15 cellular contexts compared by ENCODE assay signal in the genomic region with DNA sequence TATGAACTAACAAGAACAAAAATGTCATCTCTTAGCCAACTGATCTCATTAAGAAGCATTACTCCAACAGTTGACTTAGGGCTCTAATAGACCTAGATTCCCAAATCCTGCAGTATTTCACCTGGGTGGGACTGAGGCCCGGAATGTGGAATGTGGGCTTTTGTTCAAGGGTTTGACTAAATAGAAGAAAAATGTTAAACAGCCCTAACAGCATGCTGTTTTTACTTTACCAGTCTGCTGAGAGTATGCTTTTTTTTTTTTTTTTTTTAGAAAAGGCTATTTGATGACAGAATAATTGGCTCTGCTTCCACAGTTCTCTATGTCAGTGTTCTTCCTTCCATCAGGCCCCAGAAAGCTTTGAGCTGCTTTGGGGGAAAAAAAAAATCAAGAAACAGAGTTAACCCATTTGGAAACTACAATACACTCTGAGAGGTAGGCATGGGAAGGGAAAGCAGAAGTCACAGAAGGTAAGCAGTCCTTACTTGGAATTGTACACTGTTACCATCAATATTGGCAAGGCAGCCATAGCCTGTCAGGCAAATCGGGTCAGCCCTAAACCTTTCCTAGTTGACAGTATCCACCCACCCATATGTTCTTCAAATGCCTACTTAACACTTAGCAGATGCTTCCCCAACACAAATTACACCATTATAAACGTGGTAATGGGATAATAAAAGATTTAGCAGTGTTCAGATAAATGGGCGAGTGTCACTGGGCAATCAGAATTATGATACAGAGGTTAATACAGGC.
DNase-seq lines count a peak whose midpoint lies in the region; ATAC-seq and TF ChIP-seq lines count a peak whose summit lies in the region.
"Had no signal": no experiment of that assay in that cellular context is flagged by ENCODE, and none has a peak within 500 bp of the region (broad histone marks: within the 10 kb centered on the region; RNA-seq: fewer than 3 reads in every experiment).

No MANE protein-coding gene starts in this region.

- H3K27ac ChIP-seq in neuronal stem cell (replicated peaks; ENCODE audit: low read length) (peak overlapping the region; percentile 57), psoas muscle (no peak overlapping the region)
- H3K27ac ChIP-seq: BLaER1 treated with 17β-estradiol and CSF1 and Interleukin-3, amounts not matched to agents 10 nM and 100 nM; PC-9 had no signal

- H3K9me3 Mint-ChIP-seq in WTC11: no peaks in the 10 kb centered on the region

- no peak overlapping the region for H3K18ac ChIP-seq in neuronal stem cell (ENCODE audit: low read length)

- no peak overlapping the region for H2AK5ac ChIP-seq in neuronal stem cell (ENCODE audit: low read depth, low read length)

- no peak overlapping the region for H3K4me3 Mint-ChIP-seq in WTC11
- H3K4me3 Mint-ChIP-seq: IgD-negative memory B cell; T-helper 1 cell treated with Interleukin-12 subunit alpha and Interleukin-12 subunit beta and Interleukin-4 antibody, amounts not matched to agents 30 μg/mL and 1 μg/mL, for 36 hours had no signal

- H3K36me3 Mint-ChIP-seq in WTC11: no peaks in the 10 kb centered on the region

- no peak overlapping the region for H2BK5ac ChIP-seq in neuronal stem cell (ENCODE audit: low read length)

- no CpG with 5 or more reads among the region's 4 CpGs for WGBS in neuronal stem cell (ENCODE audit: extremely low coverage in 2 of 2, insufficient read length in 2 of 2, insufficient replicate concordance in 1 of 2), 2 donors
- WGBS in psoas muscle, 3 donors: 40 to 46% (median 44%) methylated on average over 4 of the region's 4 CpGs

- H4K91ac ChIP-seq in neuronal stem cell (ENCODE audit: low read depth, low read length, poor library complexity): no peak overlapping the region

- H3K4me1 Mint-ChIP-seq in WTC11: peaks cover 2% of the 10 kb centered on the region; the same call in 1 of the 2 replicates

- H3K4me1 ChIP-seq in neuronal stem cell (ENCODE audit: control insufficient read depth in 2 of 2, insufficient read depth in 1 of 2, low read depth in 1 of 2, low read length in 2 of 2): peaks cover 0 to 3% of the 10 kb centered on the region in 2 donors
- H3K4me1 ChIP-seq in psoas muscle: no peaks in the 10 kb centered on the region

- POLR2A ChIA-PET in WTC11 (lab: Charles Lee): interaction anchor here (0.7 kb wide), 1 partner anchor 45 kb away, joined by 3 read pairs; no protein-coding TSS in a partner anchor

- H3K36me3 ChIP-seq in neuronal stem cell (replicated peaks in 1 of 2; ENCODE audit: control insufficient read depth in 2 of 2, insufficient read depth in 2 of 2, low read length in 2 of 2) (no peaks in the 10 kb centered on the region), psoas muscle (ENCODE audit: insufficient read depth in 1 of 2, low read depth in 1 of 2) (no peaks in the 10 kb centered on the region)
- H3K36me3 ChIP-seq: BLaER1 treated with 17β-estradiol and CSF1 and Interleukin-3, amounts not matched to agents 10 nM and 100 nM had no signal

- TF ChIP-seq CTCF in WTC11 (IDR thresholded peaks at IDR 0.05): no peak
- no peak for TF ChIP-seq CTCF in psoas muscle (IDR thresholded peaks at IDR 0.05)

- no peak overlapping the region for H3K9ac ChIP-seq in neuronal stem cell (ENCODE audit: low read depth, low read length, poor library complexity)
- H3K9ac ChIP-seq: BLaER1 treated with 17β-estradiol and CSF1 and Interleukin-3, amounts not matched to agents 10 nM and 100 nM had no signal

- no peaks in the 10 kb centered on the region for H3K27me3 Mint-ChIP-seq in WTC11 (ENCODE audit: low read depth)
- H3K27me3 Mint-ChIP-seq: IgD-negative memory B cell had no signal

- H3K27me3 ChIP-seq in neuronal stem cell (ENCODE audit: control insufficient read depth in 3 of 3, insufficient read depth in 3 of 3, low read depth in 1 of 3, low read length in 3 of 3) (no peaks in the 10 kb centered on the region), psoas muscle (ENCODE audit: insufficient read depth in 3 of 3, low read length in 2 of 3) (no peaks in the 10 kb centered on the region)
- H3K27me3 ChIP-seq: BLaER1 treated with 17β-estradiol and CSF1 and Interleukin-3, amounts not matched to agents 10 nM and 100 nM had no signal

- H3K23ac ChIP-seq in neuronal stem cell (ENCODE audit: low read depth, low read length, poor library complexity): no peak overlapping the region

- no peak overlapping the region for H3K4me2 ChIP-seq in neuronal stem cell (ENCODE audit: insufficient read depth, low read length, poor library complexity, severe bottlenecking)
- H3K4me2 ChIP-seq: BLaER1 treated with 17β-estradiol and CSF1 and Interleukin-3, amounts not matched to agents 10 nM and 100 nM; PC-9 had no signal

- no peak overlapping the region for H2AFZ ChIP-seq in neuronal stem cell (ENCODE audit: low read length)
- H2AFZ ChIP-seq: PC-9 had no signal

- H2BK15ac ChIP-seq in neuronal stem cell (ENCODE audit: low read length): no peak overlapping the region

- no peak overlapping the region for H2BK120ac ChIP-seq in neuronal stem cell (ENCODE audit: low read depth, low read length)

- DNase-seq in GM03348 (ENCODE audit: low spot score): peak; percentile 61
- peak; percentile 35 for DNase-seq in NCI-H2227 (lab: John Stamatoyannopoulos, UW; ENCODE audit: unreplicated experiment)
- DNase-seq in WTC11 (ENCODE audit: low spot score): no peak
- peak; percentile 32 for DNase-seq in neuronal stem cell (ENCODE audit: low spot score)
- DNase-seq in GDM1 (lab: John Stamatoyannopoulos, UW): no peak
- no peak for DNase-seq in psoas muscle
- no peak for DNase-seq in stimulated activated CD4-positive, alpha-beta T cell treated with anti-CD3 and anti-CD28 coated beads, Interleukin-2, amount 100 ng/mL, for 48 hours
- DNase-seq: DMS53, NCI-H2029, NCI-H526 treated with DMSO at 0.1 percent for 48 hours, PC-9 had no signal

- H3K27ac Mint-ChIP-seq in WTC11: no peak overlapping the region
- H3K27ac Mint-ChIP-seq: IgD-negative memory B cell; T-helper 1 cell treated with Interleukin-12 subunit alpha and Interleukin-12 subunit beta and Interleukin-4 antibody, amounts not matched to agents 30 μg/mL and 1 μg/mL, for 36 hours had no signal

- peak; percentile 73 for ATAC-seq in WTC11
- ATAC-seq in psoas muscle: no peak
- no peak for ATAC-seq in HG02610 (IDR thresholded peaks at IDR 0.05; ENCODE audit: unreplicated experiment)

- intact Hi-C loops in psoas muscle (cut with DNase I): no loop called here

- H3K14ac ChIP-seq in neuronal stem cell (ENCODE audit: low read length): no peak overlapping the region

- no peak overlapping the region for H3K4ac ChIP-seq in neuronal stem cell (ENCODE audit: low read length)

- H3K9me3 ChIP-seq in neuronal stem cell (replicated peaks in 1 of 2; ENCODE audit: control insufficient read depth in 2 of 2, insufficient read depth in 1 of 2, low read depth in 1 of 2, low read length in 2 of 2) (no peaks in the 10 kb centered on the region), psoas muscle (no peaks in the 10 kb centered on the region)
- H3K9me3 ChIP-seq: BLaER1 treated with 17β-estradiol and CSF1 and Interleukin-3, amounts not matched to agents 10 nM and 100 nM had no signal

- no peak overlapping the region for H4K8ac ChIP-seq in neuronal stem cell (ENCODE audit: low read depth, low read length)

- no peaks in the 10 kb centered on the region for H3K79me1 ChIP-seq in neuronal stem cell (ENCODE audit: low read depth, low read length)

- H3K4me3 ChIP-seq in neuronal stem cell (ENCODE audit: low read length in 2 of 2) (no peak overlapping the region), psoas muscle (no peak overlapping the region)
- H3K4me3 ChIP-seq: BLaER1 treated with 17β-estradiol and CSF1 and Interleukin-3, amounts not matched to agents 10 nM and 100 nM; PC-9 had no signal

- CTCF ChIA-PET in WTC11 (lab: Charles Lee): no interaction called here

- no peak overlapping the region for H2BK12ac ChIP-seq in neuronal stem cell (ENCODE audit: low read length)

TF ChIP-seq in WTC11, 78 proteins besides CTCF, POLR2A, EP300 and RAD21 (continues in another document):
- TF ChIP-seq NR3C1 (CRISPR knock-in tag; conservative IDR thresholded peaks at IDR 0.05; ENCODE audit: low read depth) (no peak), ZBTB21 (CRISPR knock-in tag; IDR thresholded peaks at IDR 0.05; ENCODE audit: borderline replicate concordance) (no peak), MLX (CRISPR knock-in tag; IDR thresholded peaks at IDR 0.05) (no peak), RELA (CRISPR knock-in tag; IDR thresholded peaks at IDR 0.05; ENCODE audit: borderline replicate concordance) (no peak), ERG (CRISPR knock-in tag; IDR thresholded peaks at IDR 0.05) (no peak), MYBL2 (CRISPR knock-in tag; IDR thresholded peaks at IDR 0.05) (no peak)

Comparison
In these comparisons a context has a peak if more than half of its experiments do, and no peak if none do; other contexts are left out.
1. DNase-seq: peak in GM03348 (single experiment), NCI-H2227 (single experiment) and neuronal stem cell (single experiment); none in WTC11 (single experiment), GDM1 (single experiment), psoas muscle (0 of 2) and stimulated activated CD4-positive, alpha-beta T cell treated with anti-CD3 and anti-CD28 coated beads, Interleukin-2, amount 100 ng/mL, for 48 hours (0 of 2).